In the genomic region with DNA sequence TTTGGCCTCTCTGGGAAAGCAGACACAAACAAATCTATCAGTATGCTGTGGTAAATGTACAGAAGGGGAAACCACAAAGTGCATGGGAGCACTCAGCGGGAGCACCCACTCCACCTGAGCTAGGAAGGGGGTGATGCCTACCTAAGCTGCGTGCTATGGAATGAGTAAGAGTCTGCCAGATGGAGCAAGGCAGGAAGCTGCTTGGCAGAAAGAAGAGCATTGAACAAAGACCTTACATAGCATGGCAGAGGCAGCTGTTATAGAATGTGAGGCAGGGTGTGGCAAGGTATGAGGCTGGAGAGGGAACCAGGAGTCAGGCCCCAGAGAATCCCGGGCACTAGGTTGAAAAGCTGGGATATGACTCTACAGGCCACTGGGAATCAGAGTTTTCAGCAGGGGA, we compare ENCODE assay signal across 25 cellular contexts. TPM values are rescaled to one million over a fixed set of nuclear protein-coding genes. Genes with fewer than 3 reads are reported as not detected.
DNase-seq lines count a peak whose midpoint lies in the region; ATAC-seq, FAIRE-seq and TF ChIP-seq lines count a peak whose summit lies in the region.
"Had no signal": no experiment of that assay in that cellular context is flagged by ENCODE, and none has a peak within 500 bp of the region (broad histone marks: within the 10 kb centered on the region; RNA-seq: fewer than 3 reads in every experiment).

No MANE protein-coding gene starts in this region.

- H3K9me3 ChIP-seq in keratinocyte (ENCODE audit: control insufficient read depth, low read depth, low read length) (no peaks in the 10 kb centered on the region), PC-3 (ENCODE audit: low read length) (no peaks in the 10 kb centered on the region)
- H3K9me3 ChIP-seq: suprapubic skin had no signal

- H3K4me3 ChIP-seq in keratinocyte (ENCODE audit: control insufficient read depth in 2 of 3, extremely low read depth in 1 of 3, insufficient read depth in 2 of 3, low read depth in 1 of 3, low read length in 3 of 3) (no peak overlapping the region), PC-3 (ENCODE audit: low read length) (no peak overlapping the region)
- H3K4me3 ChIP-seq: lung, suprapubic skin had no signal

- H4K20me1 ChIP-seq in keratinocyte (ENCODE audit: control insufficient read depth, extremely low read depth, insufficient read depth, low read length) (peaks cover 4% of the 10 kb centered on the region), PC-3 (ENCODE audit: low read length) (no peaks in the 10 kb centered on the region)

- H3K4me1 ChIP-seq in keratinocyte (ENCODE audit: control insufficient read depth, extremely low read depth, insufficient read depth, low read length) (peaks cover 46% of the 10 kb centered on the region), PC-3 (ENCODE audit: insufficient read depth, low read length) (peaks cover 18% of the 10 kb centered on the region)

- H3K27ac Mint-ChIP-seq in activated T-helper 2 cell treated with anti-CD3 and anti-CD28 coated beads, Interferon-gamma antibody, Interleukin-2, Interleukin-4, amounts not matched to agents 10 μg/mL and 5 μg/mL and 100 μg/mL, durations not matched to agents 14 hours and 24 hours and 36 hours = peak overlapping the region; percentile 1

- H3K4me1 Mint-ChIP-seq in activated T-helper 2 cell treated with anti-CD3 and anti-CD28 coated beads, Interferon-gamma antibody, Interleukin-2, Interleukin-4, amounts not matched to agents 10 μg/mL and 5 μg/mL and 100 μg/mL, durations not matched to agents 14 hours and 24 hours and 36 hours (ENCODE audit: low read depth) = peaks cover 34% of the 10 kb centered on the region
- H3K4me1 Mint-ChIP-seq: central memory CD8-positive, alpha-beta T cell had no signal

- CTCF ChIA-PET in PC-3 (lab: Charles Lee) = no interaction called here

- no TSS peak for BruUV-seq in PC-3 (replicated peaks; lab: Mats Ljungman, UMichigan)

- H3K79me2 ChIP-seq in keratinocyte (ENCODE audit: control insufficient read depth, insufficient read depth, low read length) (peaks cover 3% of the 10 kb centered on the region), PC-3 (ENCODE audit: low read length) (no peaks in the 10 kb centered on the region)

- H3K36me3 Mint-ChIP-seq in activated T-helper 2 cell treated with anti-CD3 and anti-CD28 coated beads, Interferon-gamma antibody, Interleukin-2, Interleukin-4, amounts not matched to agents 10 μg/mL and 5 μg/mL and 100 μg/mL, durations not matched to agents 14 hours and 24 hours and 36 hours (ENCODE audit: low read depth) = peaks cover 87% of the 10 kb centered on the region

- intact Hi-C loops in activated T-helper 2 cell treated with anti-CD3 and anti-CD28 coated beads, Interferon-gamma antibody, Interleukin-2, Interleukin-4, amounts not matched to agents 10 μg/mL and 5 μg/mL and 100 μg/mL, durations not matched to agents 14 hours and 24 hours and 36 hours (cut with micrococcal nuclease) = no loop called here
- intact Hi-C loops in PC-3 (cut with micrococcal nuclease) = no loop called here

- H3K36me3 ChIP-seq in keratinocyte (ENCODE audit: control insufficient read depth in 2 of 2, extremely low read depth in 1 of 2, insufficient read depth in 2 of 2, low read length in 2 of 2) = peaks cover 42 to 69% of the 10 kb centered on the region in 2 experiments
- H3K36me3 ChIP-seq in PC-3 (ENCODE audit: low read depth, low read length) = peaks cover 24% of the 10 kb centered on the region

- H3K4me2 ChIP-seq in keratinocyte (ENCODE audit: control insufficient read depth, extremely low read depth, insufficient read depth, low read depth, low read length) (no peak overlapping the region), PC-3 (ENCODE audit: low read length) (no peak overlapping the region)

- H3K9me1 ChIP-seq in keratinocyte (ENCODE audit: control insufficient read depth, extremely low read depth, insufficient read depth, low read length) = no peaks in the 10 kb centered on the region

- peak; percentile 99 for FAIRE-seq in keratinocyte (lab: Jason Lieb, UNC)
- FAIRE-seq: frontal cortex, H54, urothelium cell line had no signal

- no peaks in the 10 kb centered on the region for H3K27me3 Mint-ChIP-seq in activated T-helper 2 cell treated with anti-CD3 and anti-CD28 coated beads, Interferon-gamma antibody, Interleukin-2, Interleukin-4, amounts not matched to agents 10 μg/mL and 5 μg/mL and 100 μg/mL, durations not matched to agents 14 hours and 24 hours and 36 hours (ENCODE audit: low read depth)
- H3K27me3 Mint-ChIP-seq: central memory CD8-positive, alpha-beta T cell had no signal

- H3K9ac ChIP-seq in keratinocyte (ENCODE audit: control insufficient read depth, extremely low read depth, insufficient read depth, low read length) (peak overlapping the region; percentile 24), PC-3 (ENCODE audit: low read length) (no peak overlapping the region)

- ATAC-seq in PC-3 (no peak), GM21423 (IDR thresholded peaks at IDR 0.05; ENCODE audit: unreplicated experiment) (no peak)

- peak; percentile 32 for DNase-seq in HT1080 (ENCODE audit: low read depth)
- no peak for DNase-seq in activated T-helper 2 cell treated with anti-CD3 and anti-CD28 coated beads, Interferon-gamma antibody, Interleukin-2, Interleukin-4, amounts not matched to agents 10 μg/mL and 5 μg/mL and 100 μg/mL, durations not matched to agents 14 hours and 24 hours and 36 hours (ENCODE audit: low spot score)
- DNase-seq in keratinocyte (ENCODE audit: low read depth, low spot score) = peak; percentile 82
- no peak for DNase-seq in PC-3
- DNase-seq in stimulated activated CD4-positive, alpha-beta T cell treated with anti-CD3 and anti-CD28 coated beads, Interleukin-1b, Interleukin-23, amount 100 ng/mL, for 48 hours = no peak
- DNase-seq: activated CD4-positive, alpha-beta T cell treated with anti-CD3 and anti-CD28 coated beads for 48 hours; activated gamma-delta T cell; amniotic stem cell; DMS79; erythroblast; hypothalamus; KBM-7; NCI-H1694; retina; SHP77; stimulated activated CD4-positive, alpha-beta T cell treated with anti-CD3 and anti-CD28 coated beads, Interleukin-12 subunit alpha, Interleukin-12 subunit beta, amount 100 ng/mL, for 4 hours; stimulated activated CD8-positive, alpha-beta memory T cell treated with anti-CD3 and anti-CD28 coated beads, Interleukin-4, amount 100 ng/mL, for 48 hours; SW 1271 had no signal

- H3K9me3 Mint-ChIP-seq in activated T-helper 2 cell treated with anti-CD3 and anti-CD28 coated beads, Interferon-gamma antibody, Interleukin-2, Interleukin-4, amounts not matched to agents 10 μg/mL and 5 μg/mL and 100 μg/mL, durations not matched to agents 14 hours and 24 hours and 36 hours = no peaks in the 10 kb centered on the region
- H3K9me3 Mint-ChIP-seq: central memory CD8-positive, alpha-beta T cell had no signal

- H3K27me3 ChIP-seq in keratinocyte (ENCODE audit: control insufficient read depth, extremely low read depth, insufficient read depth, low read length) = no peaks in the 10 kb centered on the region
- H3K27me3 ChIP-seq in PC-3 (ENCODE audit: low read length) = no peaks in the 10 kb centered on the region
- H3K27me3 ChIP-seq: suprapubic skin had no signal

- H3K9me2 ChIP-seq in PC-3 (replicated peaks; ENCODE audit: low read length) = no peaks in the 10 kb centered on the region

- H2AFZ ChIP-seq in keratinocyte (ENCODE audit: control insufficient read depth, low read length) (no peak overlapping the region), PC-3 (ENCODE audit: low read length) (no peak overlapping the region)

- POLR2A ChIA-PET in PC-3 (lab: Charles Lee; ENCODE audit: unreplicated experiment) = interaction anchor here (0.6 kb wide), 1 partner anchor 15 kb away, joined by 4 read pairs; a partner anchor contains a TSS

- dilution Hi-C loops in keratinocyte (cut with MboI; ENCODE audit: extremely low pct_ligation_motif_present, low sequenced_read_pairs) = no loop called here

- peak overlapping the region; percentile 57 for H3K27ac ChIP-seq in keratinocyte (ENCODE audit: control insufficient read depth, insufficient read depth, low read length)
- no peak overlapping the region for H3K27ac ChIP-seq in PC-3 (ENCODE audit: low read length)
- H3K27ac ChIP-seq: suprapubic skin had no signal

- TF ChIP-seq CTCF in keratinocyte (optimal IDR thresholded peaks at IDR 0.05 in 1 of 3, IDR thresholded peaks at IDR 0.05 in 1 of 3, conservative IDR thresholded peaks at IDR 0.05 in 1 of 3; ENCODE audit: extremely low read depth in 1 of 3, insufficient read depth in 2 of 3, low read length in 3 of 3) = no peak
- no peak for TF ChIP-seq CTCF in PC-3 (conservative IDR thresholded peaks at IDR 0.05; ENCODE audit: low read depth, low read length)

- no peak overlapping the region for H3K4me3 Mint-ChIP-seq in activated T-helper 2 cell treated with anti-CD3 and anti-CD28 coated beads, Interferon-gamma antibody, Interleukin-2, Interleukin-4, amounts not matched to agents 10 μg/mL and 5 μg/mL and 100 μg/mL, durations not matched to agents 14 hours and 24 hours and 36 hours (ENCODE audit: low read depth)
- H3K4me3 Mint-ChIP-seq: central memory CD8-positive, alpha-beta T cell had no signal

- H3F3A ChIP-seq in PC-3 (ENCODE audit: low read length, unreplicated experiment) = no peaks in the 10 kb centered on the region

RNA-seq across cellular contexts. Expression of a gene that starts 13.8 kb away (rescaled TPM):
- 37.1 and 60.4 TPM in 2 replicates for total RNA-seq in HT1080 (2014; rRNA removed; shearing (Covaris generic))
- 19.3 and 29.3 TPM in 2 replicates for polyA plus RNA-seq in HT1080 (2015; cell fraction: cytosol; rRNA removed)
- 13.5 and 14.1 TPM in 2 replicates for polyA plus RNA-seq in HT1080 (2015; cell fraction: nucleus; rRNA removed)
- 72.2 and 77.3 TPM in 2 replicates for total RNA-seq in activated T-helper 2 cell treated with anti-CD3 and anti-CD28 coated beads, Interferon-gamma antibody, Interleukin-2, Interleukin-4, amounts not matched to agents 10 μg/mL and 5 μg/mL and 100 μg/mL, durations not matched to agents 14 hours and 24 hours and 36 hours
- polyA plus RNA-seq in keratinocyte = 5.7 to 13.7 TPM (median 8.4 TPM) in 3 replicates
- 4.2 TPM for polyA plus RNA-seq in keratinocyte (2011; ENCODE audit: low read depth)
- 4.3 and 6.2 TPM in 2 replicates for polyA plus RNA-seq in keratinocyte (2011; cell fraction: cytosol; rRNA removed)
- 4.4 and 4.7 TPM in 2 replicates for polyA plus RNA-seq in keratinocyte (2011; cell fraction: nucleus; rRNA removed)
- 4.5 and 14.9 TPM in 2 replicates for polyA plus RNA-seq in keratinocyte (2012; ENCODE audit: low replicate concordance)
- polyA minus RNA-seq in keratinocyte = 0.56 to 11.7 TPM (median 5.0 TPM) in 3 replicates
- polyA minus RNA-seq in keratinocyte (2011; cell fraction: cytosol; rRNA and poly(A)+ RNA removed) = 8.8 TPM
- polyA minus RNA-seq in keratinocyte (2011; cell fraction: nucleus; rRNA and poly(A)+ RNA removed) = 1.2 and 1.3 TPM in 2 replicates
- 59.3 and 65.7 TPM in 2 replicates for total RNA-seq in PC-3 (2014; rRNA removed)

RNA-seq across cellular contexts. Expression of a gene that starts 15.0 kb away (rescaled TPM):
- total RNA-seq in HT1080 (2014; rRNA removed; shearing (Covaris generic)) = 8.6 and 13.5 TPM in 2 replicates
- 14.8 and 18.3 TPM in 2 replicates for polyA plus RNA-seq in HT1080 (2015; cell fraction: cytosol; rRNA removed)
- 28.7 and 43.6 TPM in 2 replicates for polyA plus RNA-seq in HT1080 (2015; cell fraction: nucleus; rRNA removed)
- total RNA-seq in activated T-helper 2 cell treated with anti-CD3 and anti-CD28 coated beads, Interferon-gamma antibody, Interleukin-2, Interleukin-4, amounts not matched to agents 10 μg/mL and 5 μg/mL and 100 μg/mL, durations not matched to agents 14 hours and 24 hours and 36 hours = 32.7 and 36.2 TPM in 2 replicates
- 103 to 146 TPM (median 129 TPM) in 3 replicates for polyA plus RNA-seq in keratinocyte
- 33.2 TPM for polyA plus RNA-seq in keratinocyte (2011; ENCODE audit: low read depth)
- polyA plus RNA-seq in keratinocyte (2011; cell fraction: cytosol; rRNA removed) = 115 and 122 TPM in 2 replicates
- polyA plus RNA-seq in keratinocyte (2011; cell fraction: nucleus; rRNA removed) = 128 and 144 TPM in 2 replicates
- 59.9 and 112 TPM in 2 replicates for polyA plus RNA-seq in keratinocyte (2012; ENCODE audit: low replicate concordance)
- 120 to 175 TPM (median 124 TPM) in 3 replicates for polyA minus RNA-seq in keratinocyte
- polyA minus RNA-seq in keratinocyte (2011; cell fraction: cytosol; rRNA and poly(A)+ RNA removed) = 76.4 TPM
- 61.3 and 108 TPM in 2 replicates for polyA minus RNA-seq in keratinocyte (2011; cell fraction: nucleus; rRNA and poly(A)+ RNA removed)
- 9.7 and 16.8 TPM in 2 replicates for total RNA-seq in PC-3 (2014; rRNA removed)

RNA-seq across cellular contexts. Expression of a gene that starts 24.6 kb away (rescaled TPM):
- 13.8 and 14.6 TPM in 2 replicates for total RNA-seq in HT1080 (2014; rRNA removed; shearing (Covaris generic))
- polyA plus RNA-seq in HT1080 (2015; cell fraction: cytosol; rRNA removed) = 14.9 and 17.7 TPM in 2 replicates
- polyA plus RNA-seq in HT1080 (2015; cell fraction: nucleus; rRNA removed) = 47.9 and 53.9 TPM in 2 replicates
- 17.2 and 19.3 TPM in 2 replicates for total RNA-seq in activated T-helper 2 cell treated with anti-CD3 and anti-CD28 coated beads, Interferon-gamma antibody, Interleukin-2, Interleukin-4, amounts not matched to agents 10 μg/mL and 5 μg/mL and 100 μg/mL, durations not matched to agents 14 hours and 24 hours and 36 hours
- 5.1 to 17.0 TPM (median 8.3 TPM) in 3 replicates for polyA plus RNA-seq in keratinocyte
- 2.7 TPM for polyA plus RNA-seq in keratinocyte (2011; ENCODE audit: low read depth)
- polyA plus RNA-seq in keratinocyte (2011; cell fraction: cytosol; rRNA removed) = 3.8 and 6.9 TPM in 2 replicates
- 26.7 and 36.1 TPM in 2 replicates for polyA plus RNA-seq in keratinocyte (2011; cell fraction: nucleus; rRNA removed)
- 5.4 and 8.1 TPM in 2 replicates for polyA plus RNA-seq in keratinocyte (2012; ENCODE audit: low replicate concordance)
- polyA minus RNA-seq in keratinocyte = 11.9 to 13.2 TPM (median 13.0 TPM) in 3 replicates
- 15.9 TPM for polyA minus RNA-seq in keratinocyte (2011; cell fraction: cytosol; rRNA and poly(A)+ RNA removed)
- 10.3 and 12.4 TPM in 2 replicates for polyA minus RNA-seq in keratinocyte (2011; cell fraction: nucleus; rRNA and poly(A)+ RNA removed)
- total RNA-seq in PC-3 (2014; rRNA removed) = 22.6 and 25.2 TPM in 2 replicates

RNA-seq across cellular contexts. Expression of a gene that starts 55.0 kb away (rescaled TPM):
- total RNA-seq in HT1080 (2014; rRNA removed; shearing (Covaris generic)) = 2.8 and 3.1 TPM in 2 replicates
- 2.0 and 2.4 TPM in 2 replicates for polyA plus RNA-seq in HT1080 (2015; cell fraction: cytosol; rRNA removed)
- polyA plus RNA-seq in HT1080 (2015; cell fraction: nucleus; rRNA removed) = 1.4 and 2.8 TPM in 2 replicates
- total RNA-seq in activated T-helper 2 cell treated with anti-CD3 and anti-CD28 coated beads, Interferon-gamma antibody, Interleukin-2, Interleukin-4, amounts not matched to agents 10 μg/mL and 5 μg/mL and 100 μg/mL, durations not matched to agents 14 hours and 24 hours and 36 hours = 3.2 and 4.3 TPM in 2 replicates
- 1.3 to 2.2 TPM (median 1.6 TPM) in 3 replicates for polyA plus RNA-seq in keratinocyte
- polyA plus RNA-seq in keratinocyte (2011; ENCODE audit: low read depth) = 0.94 TPM
- 0.94 and 1.6 TPM in 2 replicates for polyA plus RNA-seq in keratinocyte (2011; cell fraction: cytosol; rRNA removed)
- polyA plus RNA-seq in keratinocyte (2011; cell fraction: nucleus; rRNA removed) = 1.4 and 1.9 TPM in 2 replicates
- polyA plus RNA-seq in keratinocyte (2012; ENCODE audit: low replicate concordance) = 0.49 and 1.6 TPM in 2 replicates
- polyA minus RNA-seq in keratinocyte = 0.74 to 1.8 TPM (median 0.92 TPM) in 3 replicates
- polyA minus RNA-seq in keratinocyte (2011; cell fraction: cytosol; rRNA and poly(A)+ RNA removed) = 1.2 TPM
- polyA minus RNA-seq in keratinocyte (2011; cell fraction: nucleus; rRNA and poly(A)+ RNA removed) = 0.63 and 1.8 TPM in 2 replicates
- 1.5 and 3.5 TPM in 2 replicates for total RNA-seq in PC-3 (2014; rRNA removed)

RNA-seq across cellular contexts. Expression of a gene that starts 55.1 kb away (rescaled TPM):
- total RNA-seq in HT1080 (2014; rRNA removed; shearing (Covaris generic)) = 54.1 and 133 TPM in 2 replicates
- 115 and 140 TPM in 2 replicates for polyA plus RNA-seq in HT1080 (2015; cell fraction: cytosol; rRNA removed)
- 206 and 230 TPM in 2 replicates for polyA plus RNA-seq in HT1080 (2015; cell fraction: nucleus; rRNA removed)
- 287 and 325 TPM in 2 replicates for total RNA-seq in activated T-helper 2 cell treated with anti-CD3 and anti-CD28 coated beads, Interferon-gamma antibody, Interleukin-2, Interleukin-4, amounts not matched to agents 10 μg/mL and 5 μg/mL and 100 μg/mL, durations not matched to agents 14 hours and 24 hours and 36 hours
- polyA plus RNA-seq in keratinocyte = 17.9 to 63.6 TPM (median 34.2 TPM) in 3 replicates
- 62.3 TPM for polyA plus RNA-seq in keratinocyte (2011; ENCODE audit: low read depth)
- polyA plus RNA-seq in keratinocyte (2011; cell fraction: cytosol; rRNA removed) = 30.3 and 56.2 TPM in 2 replicates
- polyA plus RNA-seq in keratinocyte (2011; cell fraction: nucleus; rRNA removed) = 59.8 and 62.1 TPM in 2 replicates
- polyA plus RNA-seq in keratinocyte (2012; ENCODE audit: low replicate concordance) = 35.8 and 77.0 TPM in 2 replicates
- 34.8 to 565 TPM (median 64.1 TPM) in 3 replicates for polyA minus RNA-seq in keratinocyte
- polyA minus RNA-seq in keratinocyte (2011; cell fraction: cytosol; rRNA and poly(A)+ RNA removed) = 120 TPM
- polyA minus RNA-seq in keratinocyte (2011; cell fraction: nucleus; rRNA and poly(A)+ RNA removed) = 45.7 and 82.6 TPM in 2 replicates
- 59.2 and 69.3 TPM in 2 replicates for total RNA-seq in PC-3 (2014; rRNA removed)

Comparison
In these comparisons a context has a peak if more than half of its experiments do, and no peak if none do; other contexts are left out.
1. DNase-seq: peak in HT1080 (single experiment) and keratinocyte (single experiment); none in activated T-helper 2 cell treated with anti-CD3 and anti-CD28 coated beads, Interferon-gamma antibody, Interleukin-2, Interleukin-4, amounts not matched to agents 10 μg/mL and 5 μg/mL and 100 μg/mL, durations not matched to agents 14 hours and 24 hours and 36 hours (single experiment), PC-3 (single experiment) and stimulated activated CD4-positive, alpha-beta T cell treated with anti-CD3 and anti-CD28 coated beads, Interleukin-1b, Interleukin-23, amount 100 ng/mL, for 48 hours (single experiment).